9 cellular contexts compared by ENCODE assay signal in genomic region chr5:178357127-178357526, GRCh38.
DNase-seq lines count a peak whose midpoint lies in the region; ATAC-seq and TF ChIP-seq lines count a peak whose summit lies in the region.
"Had no signal": no experiment of that assay in that cellular context is flagged by ENCODE, and none has a peak within 500 bp of the region (broad histone marks: within the 10 kb centered on the region; RNA-seq: fewer than 3 reads in every experiment).

No MANE protein-coding gene starts in this region.

- H3K36me3 Mint-ChIP-seq in natural killer cell treated with Interleukin-12 subunit alpha and Interleukin-12 subunit beta and Interleukin-15 and Interleukin-18, amount 100 ng/mL, for 72 hours = no peaks in the 10 kb centered on the region

- no peak overlapping the region for H3K27ac Mint-ChIP-seq in natural killer cell treated with Interleukin-12 subunit alpha and Interleukin-12 subunit beta and Interleukin-15 and Interleukin-18, amount 100 ng/mL, for 72 hours

- H3K4me3 ChIP-seq in BLaER1 (0 out of 2 replicates have a peak overlapping the region, but pooled peaks have one; percentile 8), left ventricle myocardium inferior (no peak overlapping the region)

- intact Hi-C loops in left ventricle myocardium inferior (cut with micrococcal nuclease) = no loop called here

- H3K9me3 ChIP-seq in BLaER1 = no peaks in the 10 kb centered on the region
- no peaks in the 10 kb centered on the region for H3K9me3 ChIP-seq in left ventricle myocardium inferior (replicated peaks)

- no peak overlapping the region for H3K4me3 Mint-ChIP-seq in natural killer cell treated with Interleukin-12 subunit alpha and Interleukin-12 subunit beta and Interleukin-15 and Interleukin-18, amount 100 ng/mL, for 72 hours

- no peaks in the 10 kb centered on the region for H4K20me1 ChIP-seq in BLaER1

- no peak overlapping the region for H3K27ac ChIP-seq in BLaER1
- peak overlapping the region; percentile 11 for H3K27ac ChIP-seq in left ventricle myocardium inferior (replicated peaks)

- H3K27me3 ChIP-seq in BLaER1 (peaks cover 12% of the 10 kb centered on the region), left ventricle myocardium inferior (ENCODE audit: low read depth) (peaks cover 17% of the 10 kb centered on the region)

- DNase-seq in SW480 (ENCODE audit: low spot score) = peak; percentile 13
- DNase-seq in left ventricle myocardium inferior = peak; percentile 40
- DNase-seq in natural killer cell treated with Interleukin-12 subunit alpha and Interleukin-12 subunit beta and Interleukin-15 and Interleukin-18, amount 100 ng/mL, for 72 hours (ENCODE audit: low spot score) = peak; percentile 49
- no peak for DNase-seq in activated CD4-positive, CD25-positive, alpha-beta regulatory T cell treated with anti-CD3 and anti-CD28 coated beads, Interleukin-2, amount 50 U/mL, for 72 hours
- DNase-seq in activated naive CD4-positive, alpha-beta T cell treated with anti-CD3 and anti-CD28 coated beads, Interleukin-2, amount 50 U/mL, for 16 hours = no peak
- DNase-seq in NK-92 (lab: John Stamatoyannopoulos, UW; ENCODE audit: unreplicated experiment) = no peak
- DNase-seq: stimulated activated CD4-positive, alpha-beta T cell treated with anti-CD3 and anti-CD28 coated beads, Interleukin-2, amount 100 ng/mL, for 48 hours had no signal

- H3K9me3 Mint-ChIP-seq in natural killer cell treated with Interleukin-12 subunit alpha and Interleukin-12 subunit beta and Interleukin-15 and Interleukin-18, amount 100 ng/mL, for 72 hours = peaks cover 6% of the 10 kb centered on the region

- H3K9ac ChIP-seq in BLaER1 = no peak overlapping the region

- ATAC-seq in natural killer cell treated with Interleukin-12 subunit alpha and Interleukin-12 subunit beta and Interleukin-15 and Interleukin-18, amount 100 ng/mL, for 72 hours = peak in 1 of 2 donors; percentile 26
- ATAC-seq in HG03025 (IDR thresholded peaks at IDR 0.05; ENCODE audit: low FRiP score, unreplicated experiment) = no peak

- H3K27me3 Mint-ChIP-seq in natural killer cell treated with Interleukin-12 subunit alpha and Interleukin-12 subunit beta and Interleukin-15 and Interleukin-18, amount 100 ng/mL, for 72 hours = peaks cover 9 to 24% of the 10 kb centered on the region in 2 donors

- H3K4me1 Mint-ChIP-seq in natural killer cell treated with Interleukin-12 subunit alpha and Interleukin-12 subunit beta and Interleukin-15 and Interleukin-18, amount 100 ng/mL, for 72 hours (ENCODE audit: low read depth in 2 of 2) = peaks cover 11 to 12% of the 10 kb centered on the region in 2 donors

- no peak for TF ChIP-seq CTCF in left ventricle myocardium inferior (IDR thresholded peaks at IDR 0.05; ENCODE audit: borderline replicate concordance)

- peaks cover 30% of the 10 kb centered on the region for H3K4me1 ChIP-seq in BLaER1
- peaks cover 15% of the 10 kb centered on the region for H3K4me1 ChIP-seq in left ventricle myocardium inferior

- H3K36me3 ChIP-seq in BLaER1 = no peaks in the 10 kb centered on the region
- H3K36me3 ChIP-seq in left ventricle myocardium inferior = no peaks in the 10 kb centered on the region

- peak overlapping the region; percentile 85 for H3K4me2 ChIP-seq in BLaER1

Comparison
In these comparisons a context has a peak if more than half of its experiments do, and no peak if none do; other contexts are left out.
1. DNase-seq: peak in SW480 (single experiment), left ventricle myocardium inferior (single experiment) and natural killer cell treated with Interleukin-12 subunit alpha and Interleukin-12 subunit beta and Interleukin-15 and Interleukin-18, amount 100 ng/mL, for 72 hours (single experiment); none in activated CD4-positive, CD25-positive, alpha-beta regulatory T cell treated with anti-CD3 and anti-CD28 coated beads, Interleukin-2, amount 50 U/mL, for 72 hours (single experiment), activated naive CD4-positive, alpha-beta T cell treated with anti-CD3 and anti-CD28 coated beads, Interleukin-2, amount 50 U/mL, for 16 hours (single experiment) and NK-92 (single experiment).